Comparison of ENCODE assay signal across 19 cellular contexts in genomic region chr6:116430860-116431259, GRCh38. TPM values are rescaled to one million over a fixed set of nuclear protein-coding genes. Genes with fewer than 3 reads are reported as not detected.
DNase-seq lines count a peak whose midpoint lies in the region; ATAC-seq, FAIRE-seq and TF ChIP-seq lines count a peak whose summit lies in the region.
"Had no signal": no experiment of that assay in that cellular context is flagged by ENCODE, and none has a peak within 500 bp of the region (broad histone marks: within the 10 kb centered on the region; RNA-seq: fewer than 3 reads in every experiment).

No MANE protein-coding gene starts in this region.

- peak; percentile 20 for FAIRE-seq in astrocyte (lab: Jason Lieb, UNC)
- FAIRE-seq: A549 had no signal

- no peak overlapping the region for H4K91ac ChIP-seq in H9 (ENCODE audit: insufficient read length, low read depth, low read length)

- H2AK5ac ChIP-seq in H9 (ENCODE audit: insufficient read length, low read length) = no peak overlapping the region

- peak overlapping the region in 1 of 3 experiments; percentile 32; a peak in 3 of 7 replicates for H3K27ac Mint-ChIP-seq in H9
- H3K27ac Mint-ChIP-seq in astrocyte (ENCODE audit: unreplicated experiment) = no peak overlapping the region
- H3K27ac Mint-ChIP-seq in endodermal cell = no peak overlapping the region
- H3K27ac Mint-ChIP-seq: CD14-positive monocyte; CD8-positive, alpha-beta T cell had no signal

- H3K9me3 ChIP-seq in H9 (ENCODE audit: control insufficient read depth, low read depth, low read length) (no peaks in the 10 kb centered on the region), astrocyte (ENCODE audit: insufficient read depth, low read depth, low read length) (no peaks in the 10 kb centered on the region), endodermal cell (ENCODE audit: control insufficient read depth, low read length) (no peaks in the 10 kb centered on the region)
- H3K9me3 ChIP-seq: A549, BE2C had no signal

- TF ChIP-seq CTCF in H9 (conservative IDR thresholded peaks at IDR 0.05) (peak; percentile 23; the same call in 1 of the 3 replicates), astrocyte (IDR thresholded peaks at IDR 0.05; ENCODE audit: insufficient read depth, low read depth, low read length) (no peak), endodermal cell (conservative IDR thresholded peaks at IDR 0.05) (peak; percentile 37), foreskin keratinocyte (conservative IDR thresholded peaks at IDR 0.05) (no peak)

- no peaks in the 10 kb centered on the region for H3K27me3 ChIP-seq in H9 (ENCODE audit: insufficient read depth, low read length)
- H3K27me3 ChIP-seq in astrocyte (ENCODE audit: insufficient read depth, low read length) = no peaks in the 10 kb centered on the region
- no peaks in the 10 kb centered on the region for H3K27me3 ChIP-seq in endodermal cell (ENCODE audit: control insufficient read depth, insufficient read depth, low read length, poor library complexity, severe bottlenecking)
- no peaks in the 10 kb centered on the region for H3K27me3 ChIP-seq in foreskin keratinocyte
- H3K27me3 ChIP-seq: BE2C had no signal

- no peak for ATAC-seq in foreskin keratinocyte
- ATAC-seq: A549; CD8-positive, alpha-beta T cell; HCT116 had no signal

- H3K27me3 Mint-ChIP-seq in H9 (ENCODE audit: low read depth) = no peaks in the 10 kb centered on the region
- H3K27me3 Mint-ChIP-seq in astrocyte (ENCODE audit: low read depth, unreplicated experiment) = no peaks in the 10 kb centered on the region
- no peaks in the 10 kb centered on the region for H3K27me3 Mint-ChIP-seq in endodermal cell (ENCODE audit: insufficient read depth)
- H3K27me3 Mint-ChIP-seq: IgD-negative memory B cell had no signal

- no peak overlapping the region for H3K18ac ChIP-seq in H9 (ENCODE audit: insufficient read length, low read depth, low read length)

- H3K27ac ChIP-seq in H9 (ENCODE audit: insufficient read length, low read depth, low read length) = no peak overlapping the region
- H3K27ac ChIP-seq in astrocyte (ENCODE audit: low read depth, low read length) = no peak overlapping the region
- H3K27ac ChIP-seq in endodermal cell (ENCODE audit: low read depth, low read length) = no peak overlapping the region
- H3K27ac ChIP-seq in foreskin keratinocyte = no peak overlapping the region
- H3K27ac ChIP-seq: A549, KMS-11 had no signal

- H3K4ac ChIP-seq in H9 (ENCODE audit: low read depth, low read length) = no peak overlapping the region

- WGBS in H9 (ENCODE audit: extremely low coverage, insufficient read length, low lambda C conversion rate) = no CpG with 5 or more reads among the region's 4 CpGs
- WGBS in endodermal cell (ENCODE audit: insufficient coverage in 1 of 2, insufficient read length in 1 of 2), 2 experiments = 80 to 82% methylated on average over 2 to 4 of the region's 4 CpGs

- H4K20me1 ChIP-seq in H9 (ENCODE audit: control insufficient read depth, insufficient read depth, insufficient read length) = no peaks in the 10 kb centered on the region
- H4K20me1 ChIP-seq in astrocyte (ENCODE audit: insufficient read depth, low read length) = no peaks in the 10 kb centered on the region

- no peak overlapping the region for H2BK120ac ChIP-seq in H9 (ENCODE audit: low read depth, low read length, poor library complexity, severe bottlenecking)

- H3K4me1 Mint-ChIP-seq in H9 (peaks cover 20 to 30% of the 10 kb centered on the region in 2 experiments), astrocyte (ENCODE audit: low read depth, unreplicated experiment) (no peaks in the 10 kb centered on the region), endodermal cell (no peaks in the 10 kb centered on the region)
- H3K4me1 Mint-ChIP-seq: CD14-positive monocyte, IgD-negative memory B cell had no signal

- H3K4me3 Mint-ChIP-seq in H9 (peak overlapping the region in 1 of 2 experiments; percentile 7; a peak in 1 of 5 replicates), astrocyte (ENCODE audit: unreplicated experiment) (no peak overlapping the region), endodermal cell (no peak overlapping the region)
- H3K4me3 Mint-ChIP-seq: CD14-positive monocyte; CD8-positive, alpha-beta T cell; IgD-negative memory B cell had no signal

- H3T11ph ChIP-seq in H9 (ENCODE audit: low read length) = no peak overlapping the region

- no peaks in the 10 kb centered on the region for H3K79me2 ChIP-seq in H9 (ENCODE audit: insufficient read depth, low read length)
- H3K79me2 ChIP-seq in astrocyte (ENCODE audit: insufficient read depth, low read length) = no peaks in the 10 kb centered on the region

- no peaks in the 10 kb centered on the region for H3K9me3 Mint-ChIP-seq in H9
- H3K9me3 Mint-ChIP-seq in astrocyte (ENCODE audit: unreplicated experiment) = no peaks in the 10 kb centered on the region
- no peaks in the 10 kb centered on the region for H3K9me3 Mint-ChIP-seq in endodermal cell
- H3K9me3 Mint-ChIP-seq: CD8-positive, alpha-beta T cell; IgD-negative memory B cell had no signal

- H3K4me2 ChIP-seq in H9 (ENCODE audit: insufficient read depth, insufficient read length, low read length) (no peak overlapping the region), astrocyte (ENCODE audit: low read length) (no peak overlapping the region)
- H3K4me2 ChIP-seq: A549, KMS-11 had no signal

- no peak overlapping the region for H2BK20ac ChIP-seq in H9 (ENCODE audit: low read depth, low read length, poor library complexity, severe bottlenecking)

- H3K4me1 ChIP-seq in H9 (ENCODE audit: insufficient read depth, low read length) (peaks cover 3% of the 10 kb centered on the region; the same call in 1 of the 2 replicates), astrocyte (ENCODE audit: insufficient read depth, low read length) (no peaks in the 10 kb centered on the region), endodermal cell (ENCODE audit: control insufficient read depth, insufficient read depth, low read length) (no peaks in the 10 kb centered on the region), foreskin keratinocyte (peaks cover 10% of the 10 kb centered on the region)
- H3K4me1 ChIP-seq: A549, BE2C had no signal

- no peak overlapping the region for H3K56ac ChIP-seq in H9 (ENCODE audit: insufficient read length, low read depth, low read length)

- no peak overlapping the region for H2BK12ac ChIP-seq in H9 (ENCODE audit: insufficient read length, low read depth, low read length)

- no peak overlapping the region for H2BK15ac ChIP-seq in H9 (ENCODE audit: low read depth, low read length)

- no peak overlapping the region for H3K23ac ChIP-seq in H9 (ENCODE audit: insufficient read length, low read depth, low read length)

- no peak overlapping the region for H4K8ac ChIP-seq in H9 (replicated peaks; ENCODE audit: insufficient read length, low read depth, low read length)

- H3K4me3 ChIP-seq in astrocyte (ENCODE audit: insufficient read depth, low read depth, low read length) (no peak overlapping the region), endodermal cell (ENCODE audit: low read length) (no peak overlapping the region)
- H3K4me3 ChIP-seq: A549 had no signal

- H3K23me2 ChIP-seq in H9 (ENCODE audit: insufficient read length, low read depth, low read length, poor library complexity, severe bottlenecking) = no peaks in the 10 kb centered on the region

- no peak overlapping the region for H3K14ac ChIP-seq in H9 (ENCODE audit: insufficient read depth, low read length)

- no peak overlapping the region for H4K5ac ChIP-seq in H9 (ENCODE audit: insufficient read length, low read depth, low read length)

- DNase-seq in H9 = no peak
- DNase-seq in astrocyte (ENCODE audit: low read depth) = no peak
- DNase-seq in endodermal cell = no peak
- no peak for DNase-seq in NCI-H1694 treated with DMSO at 0.1 percent for 48 hours (lab: John Stamatoyannopoulos, UW)
- no peak for DNase-seq in C1 segment of cervical spinal cord (lab: John Stamatoyannopoulos, UW)
- no peak for DNase-seq in foreskin keratinocyte
- DNase-seq in midbrain (lab: John Stamatoyannopoulos, UW) = no peak
- DNase-seq: BE2C; CD8-positive, alpha-beta T cell; COR-L47; DMS53; GF-D8; GOT3 had no signal

- H2BK5ac ChIP-seq in H9 (ENCODE audit: insufficient read length, low read length) = no peak overlapping the region

- H3K36me3 Mint-ChIP-seq in H9 (ENCODE audit: insufficient read depth in 1 of 3, low read depth in 3 of 3) = peaks cover 37 to 42% (median 38%) of the 10 kb centered on the region in 3 experiments
- peaks cover 15% of the 10 kb centered on the region for H3K36me3 Mint-ChIP-seq in astrocyte (ENCODE audit: low read depth, unreplicated experiment)
- peaks cover 39% of the 10 kb centered on the region for H3K36me3 Mint-ChIP-seq in endodermal cell (ENCODE audit: low read depth)
- H3K36me3 Mint-ChIP-seq: CD8-positive, alpha-beta T cell; IgD-negative memory B cell had no signal

- H3K36me3 ChIP-seq in astrocyte (ENCODE audit: insufficient read depth, low read length) (peaks cover 29% of the 10 kb centered on the region), endodermal cell (ENCODE audit: control insufficient read depth, insufficient read depth, low read length) (peaks cover 9% of the 10 kb centered on the region)
- H3K36me3 ChIP-seq: BE2C had no signal

- H2AFZ ChIP-seq in H9 (ENCODE audit: low read length) (no peak overlapping the region), astrocyte (ENCODE audit: low read depth, low read length) (no peak overlapping the region)

- H3K79me1 ChIP-seq in H9 (ENCODE audit: insufficient read depth, low read depth, low read length, poor library complexity, severe bottlenecking) = no peaks in the 10 kb centered on the region

- no peak overlapping the region for H3K9ac ChIP-seq in H9 (ENCODE audit: extremely low read depth, insufficient read length, low read length)
- H3K9ac ChIP-seq in astrocyte (ENCODE audit: low read length) = no peak overlapping the region
- no peak overlapping the region for H3K9ac ChIP-seq in endodermal cell (ENCODE audit: extremely low read depth, low read length, poor library complexity, severe bottlenecking)
- H3K9ac ChIP-seq: KMS-11 had no signal

RNA-seq across cellular contexts. Expression of gene CALHM6, which starts 30.3 kb away (rescaled TPM):
- total RNA-seq in H9 (2021) (0.44 and 0.68 TPM in 2 replicates), astrocyte (not detected in 2 replicates), endodermal cell (under 1 TPM in 1 of 2 donors, not detected in 1; 0.95 TPM), foreskin keratinocyte (3.0 and 3.2 TPM in 2 replicates)
- 0.25 TPM for polyA plus RNA-seq in endodermal cell (2013, experiment 1 of 2)
- 0.87 TPM for polyA plus RNA-seq in endodermal cell (2013, experiment 2 of 2)
- polyA plus RNA-seq in foreskin keratinocyte = 4.0 and 4.6 TPM in 2 replicates
- total RNA-seq: HT-29 had no signal

Comparison
In these comparisons a context has a peak if more than half of its experiments do, and no peak if none do; other contexts are left out.
1. CTCF ChIP-seq: peak in H9 (single experiment) and endodermal cell (single experiment); none in astrocyte (single experiment) and foreskin keratinocyte (single experiment).